ENCODE assay signal across 20 cellular contexts in the genomic region with DNA sequence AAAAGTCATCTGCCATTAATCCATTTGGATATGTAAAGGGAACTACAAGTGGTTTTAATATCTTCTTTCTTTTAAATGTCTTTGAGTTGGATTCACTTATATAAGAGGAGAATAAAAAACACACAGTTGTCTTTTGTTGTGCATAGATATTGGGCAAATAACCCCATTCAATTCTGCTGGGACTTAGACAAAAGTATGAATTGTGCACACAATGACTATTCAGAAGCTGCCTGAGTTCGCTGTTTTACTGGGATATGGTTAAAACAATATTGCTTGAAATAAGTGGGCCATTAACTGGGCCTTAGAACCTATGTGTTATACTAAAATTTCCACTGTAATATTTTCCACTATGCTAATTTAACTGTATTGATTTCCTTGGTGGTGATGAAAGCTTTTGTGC.
DNase-seq lines count a peak whose midpoint lies in the region; ATAC-seq, FAIRE-seq and TF ChIP-seq lines count a peak whose summit lies in the region.
"Had no signal": no experiment of that assay in that cellular context is flagged by ENCODE, and none has a peak within 500 bp of the region (broad histone marks: within the 10 kb centered on the region; RNA-seq: fewer than 3 reads in every experiment).

No MANE protein-coding gene starts in this region.

- no peak overlapping the region for H2AFZ ChIP-seq in hepatocyte

- ATAC-seq in right cardiac atrium, result no peak
- ATAC-seq: CD8-positive, alpha-beta T cell; GM12878 had no signal

- TF ChIP-seq CTCF in D721Med (IDR thresholded peaks at IDR 0.05; ENCODE audit: insufficient read depth, missing control alignments) (no peak), hepatocyte (IDR thresholded peaks at IDR 0.05; ENCODE audit: poor library complexity) (no peak)

- H3K9me3 ChIP-seq in right cardiac atrium (ENCODE audit: control insufficient read depth, low read length) (no peaks in the 10 kb centered on the region), hepatocyte (ENCODE audit: low read depth) (no peaks in the 10 kb centered on the region)
- H3K9me3 ChIP-seq: BLaER1 treated with 17β-estradiol and CSF1 and Interleukin-3, amounts not matched to agents 10 nM and 100 nM had no signal

- H3K4me1 ChIP-seq in right cardiac atrium (ENCODE audit: control insufficient read depth, insufficient read depth, low read length) (no peaks in the 10 kb centered on the region), hepatocyte (ENCODE audit: insufficient read depth) (no peaks in the 10 kb centered on the region)
- H3K4me1 ChIP-seq: BLaER1 treated with 17β-estradiol and CSF1 and Interleukin-3, amounts not matched to agents 10 nM and 100 nM had no signal

- H3K27ac ChIP-seq in cingulate gyrus (ENCODE audit: low read depth, low read length) (peak overlapping the region; percentile 44), layer of hippocampus (ENCODE audit: low read depth, low read length) (peak overlapping the region; percentile 30), substantia nigra (ENCODE audit: low read depth, low read length, poor library complexity, severe bottlenecking) (peak overlapping the region; percentile 31), right cardiac atrium (ENCODE audit: low read length) (no peak overlapping the region), hepatocyte (no peak overlapping the region)
- H3K27ac ChIP-seq: BLaER1 treated with 17β-estradiol and CSF1 and Interleukin-3, amounts not matched to agents 10 nM and 100 nM; HL-60 had no signal

- no peak overlapping the region for H3K4me3 ChIP-seq in right cardiac atrium (ENCODE audit: low read length)
- no peak overlapping the region for H3K4me3 ChIP-seq in hepatocyte
- H3K4me3 ChIP-seq: BLaER1 treated with 17β-estradiol and CSF1 and Interleukin-3, amounts not matched to agents 10 nM and 100 nM; GM12878 had no signal

- H4K20me1 ChIP-seq in hepatocyte (ENCODE audit: insufficient read depth, poor library complexity, severe bottlenecking), result no peaks in the 10 kb centered on the region
- H4K20me1 ChIP-seq: BLaER1 treated with 17β-estradiol and CSF1 and Interleukin-3, amounts not matched to agents 10 nM and 100 nM had no signal

- H3K9me2 ChIP-seq in hepatocyte (replicated peaks; ENCODE audit: insufficient read depth), result no peaks in the 10 kb centered on the region

- intact Hi-C loops in right cardiac atrium (cut with DNase I), result no loop called here

- DNase-seq in D721Med (ENCODE audit: insufficient read length, low spot score) (no peak), substantia nigra (lab: John Stamatoyannopoulos, UW) (peak in 1 of 49 donors; percentile 3), right cardiac atrium (no peak), T-helper 9 cell (no peak), iPS-NIHi11 (ENCODE audit: low spot score) (no peak), hepatocyte (ENCODE audit: low spot score) (no peak)
- DNase-seq: 8988T; Calu3; CD8-positive, alpha-beta T cell; DMS 273 treated with DMSO at 0.1 percent for 48 hours; DMS53; DND-41; EL; GOT3; H7 had no signal

- 94% methylated on average over 1 of the region's 1 CpG for WGBS in right cardiac atrium
- 100% methylated on average over 1 of the region's 1 CpG for WGBS in hepatocyte (ENCODE audit: low lambda C conversion rate, missing lambda C conversion rate)

- H3K27me3 ChIP-seq in layer of hippocampus (ENCODE audit: control insufficient read depth, insufficient read depth, low read length) (no peaks in the 10 kb centered on the region), right cardiac atrium (ENCODE audit: control insufficient read depth, insufficient read depth) (no peaks in the 10 kb centered on the region), hepatocyte (no peaks in the 10 kb centered on the region)
- H3K27me3 ChIP-seq: BLaER1 treated with 17β-estradiol and CSF1 and Interleukin-3, amounts not matched to agents 10 nM and 100 nM had no signal

- no peaks in the 10 kb centered on the region for H3K36me3 ChIP-seq in hepatocyte (replicated peaks; ENCODE audit: insufficient read depth, low read depth)
- H3K36me3 ChIP-seq: BLaER1 treated with 17β-estradiol and CSF1 and Interleukin-3, amounts not matched to agents 10 nM and 100 nM had no signal

- H3K79me2 ChIP-seq in hepatocyte, result no peaks in the 10 kb centered on the region

- no peak overlapping the region for H3K4me2 ChIP-seq in hepatocyte
- H3K4me2 ChIP-seq: BLaER1 treated with 17β-estradiol and CSF1 and Interleukin-3, amounts not matched to agents 10 nM and 100 nM had no signal

- FAIRE-seq in D721Med (lab: Jason Lieb, UNC), result peak; percentile 35
- FAIRE-seq: GM12878 had no signal

Comparison
In these comparisons a context has a peak if more than half of its experiments do, and no peak if none do; other contexts are left out.
1. H3K27ac ChIP-seq: peak in cingulate gyrus (single experiment), layer of hippocampus (single experiment) and substantia nigra (single experiment); none in right cardiac atrium (single experiment) and hepatocyte (single experiment).